Comparison of ENCODE assay signal across 1 cellular context in genomic region chr21:37220981-37221664, GRCh38.
TF ChIP-seq lines count a peak whose summit lies in the region.

No MANE protein-coding gene starts in this region.

TF ChIP-seq in H1, 55 proteins besides CTCF, POLR2A, EP300 and RAD21:
- TF ChIP-seq GTF2F1 (IDR thresholded peaks at IDR 0.05; ENCODE audit: borderline replicate concordance, low read depth, low read length), result peak; percentile 67
- 0 out of 2 replicates have a peak, but pooled peaks have one; percentile 16 for TF ChIP-seq SP1 (IDR thresholded peaks at IDR 0.05; ENCODE audit: low read depth, low read length)
- peak; percentile 27 for TF ChIP-seq KDM4A (IDR thresholded peaks at IDR 0.05; ENCODE audit: low read depth, low read length, severe bottlenecking)
- TF ChIP-seq JUN (IDR thresholded peaks at IDR 0.05; ENCODE audit: low read depth, low read length), result no peak
- TF ChIP-seq MAX (IDR thresholded peaks at IDR 0.05), result peak; percentile 75
- TF ChIP-seq USF2 (IDR thresholded peaks at IDR 0.05; ENCODE audit: low read length), result peak; percentile 79
- peak; percentile 84 for TF ChIP-seq E2F6 (IDR thresholded peaks at IDR 0.05)
- TF ChIP-seq ATF3 (IDR thresholded peaks at IDR 0.05; ENCODE audit: insufficient read depth, low read depth, low read length), result no peak
- TF ChIP-seq POLR2AphosphoS5 (IDR thresholded peaks at IDR 0.05; ENCODE audit: low read depth, low read length), result peak; percentile 71
- TF ChIP-seq CREB1 (IDR thresholded peaks at IDR 0.05), result 0 out of 2 replicates have a peak, but pooled peaks have one; percentile 21
- no peak for TF ChIP-seq CHD7 (IDR thresholded peaks at IDR 0.05; ENCODE audit: insufficient replicate concordance, low read length)
TF ChIP-seq in H1: peak in this region for 8.
